In genomic region chr7:18356195-18356645, GRCh38 we compare ENCODE assay signal across 8 cellular contexts.
DNase-seq lines count a peak whose midpoint lies in the region; ATAC-seq and FAIRE-seq lines count a peak whose summit lies in the region.

No MANE protein-coding gene starts in this region.

- ATAC-seq in HG03378 (IDR thresholded peaks at IDR 0.05; ENCODE audit: unreplicated experiment) (peak; percentile 41), GM19324 (IDR thresholded peaks at IDR 0.05; ENCODE audit: low FRiP score, unreplicated experiment) (no peak), HG02852 (IDR thresholded peaks at IDR 0.05; ENCODE audit: unreplicated experiment) (no peak)

- DNase-seq in NCI-H2029 (lab: John Stamatoyannopoulos, UW): peak; percentile 14
- DNase-seq in NCI-H2029 treated with DMSO at 0.1 percent for 48 hours (lab: John Stamatoyannopoulos, UW): no peak
- DNase-seq in RCC 7860 (ENCODE audit: low spot score): peak; percentile 54
- peak; percentile 53 for DNase-seq in dermis blood vessel endothelial cell
- peak; percentile 36 for DNase-seq in medulla oblongata (ENCODE audit: extremely low spot score)

- FAIRE-seq in RCC 7860 (lab: Jason Lieb, UNC): peak; percentile 90
